Comparison of ENCODE assay signal across 9 cellular contexts in genomic region chr6:49556429-49556837, GRCh38. TPM values are rescaled to one million over a fixed set of nuclear protein-coding genes. Genes with fewer than 3 reads are reported as not detected.
DNase-seq lines count a peak whose midpoint lies in the region; ATAC-seq, FAIRE-seq and TF ChIP-seq lines count a peak whose summit lies in the region.
"Had no signal": no experiment of that assay in that cellular context is flagged by ENCODE, and none has a peak within 500 bp of the region (broad histone marks: within the 10 kb centered on the region; RNA-seq: fewer than 3 reads in every experiment).

No MANE protein-coding gene starts in this region.

- BruUV-seq in HCT116 (replicated peaks; lab: Mats Ljungman, UMichigan) = no TSS peak

- H3K9me2 ChIP-seq in HCT116 (ENCODE audit: insufficient read depth) = no peaks in the 10 kb centered on the region

- H3K27me3 Mint-ChIP-seq in T-cell = peaks cover 9 to 16% of the 10 kb centered on the region in 2 donors
- peaks cover 5% of the 10 kb centered on the region for H3K27me3 Mint-ChIP-seq in activated naive CD4-positive, alpha-beta T cell treated with anti-CD3 and anti-CD28 coated beads, Interleukin-2, amount 10 ng/mL, durations not matched to agents 7 days and 5 days

- no peaks in the 10 kb centered on the region for H3K9me3 Mint-ChIP-seq in T-cell
- H3K9me3 Mint-ChIP-seq in activated naive CD4-positive, alpha-beta T cell treated with anti-CD3 and anti-CD28 coated beads, Interleukin-2, amount 10 ng/mL, durations not matched to agents 7 days and 5 days = no peaks in the 10 kb centered on the region

- DNase-seq in A549 (ENCODE audit: low read depth in 1 of 2, low spot score in 1 of 2) = peak; percentile 53 to 87
- DNase-seq in HCT116 (ENCODE audit: low read depth, low spot score) = peak; percentile 86
- DNase-seq in NOMO-1 (lab: John Stamatoyannopoulos, UW; ENCODE audit: unreplicated experiment in 2 of 2) = peak; percentile 53 to 79
- DNase-seq in fibroblast of villous mesenchyme (ENCODE audit: low read depth) = peak; percentile 68
- DNase-seq in T-cell = no peak
- DNase-seq in activated naive CD4-positive, alpha-beta T cell treated with anti-CD3 and anti-CD28 coated beads, Interleukin-2, amount 10 ng/mL, durations not matched to agents 7 days and 5 days = no peak
- no peak for DNase-seq in UCSD-AML1 (lab: John Stamatoyannopoulos, UW; ENCODE audit: unreplicated experiment)
- DNase-seq: kidney had no signal

- TF ChIP-seq CTCF in A549 (IDR thresholded peaks at IDR 0.05) = no peak
- TF ChIP-seq CTCF in HCT116 (IDR thresholded peaks at IDR 0.05 in 2 of 3, conservative IDR thresholded peaks at IDR 0.05 in 1 of 3; ENCODE audit: borderline replicate concordance in 1 of 3, insufficient read depth in 1 of 3, low read depth in 2 of 3, low read length in 2 of 3) = no peak
- TF ChIP-seq CTCF in fibroblast of villous mesenchyme (IDR thresholded peaks at IDR 0.05; ENCODE audit: insufficient read depth, low read depth, low read length) = no peak

- no peaks in the 10 kb centered on the region for H4K20me1 ChIP-seq in HCT116 (ENCODE audit: insufficient read depth)

- no peak overlapping the region for H2AFZ ChIP-seq in HCT116 (ENCODE audit: low read depth, low read length, poor library complexity, severe bottlenecking)

- ATAC-seq in A549 (peak; percentile 85 to 97), HCT116 (peak; percentile 76), T-cell (replicated peaks in 1 of 4) (no peak), GM18858 (IDR thresholded peaks at IDR 0.05; ENCODE audit: unreplicated experiment) (no peak)

- TF ChIP-seq POLR2A in A549 (IDR thresholded peaks at IDR 0.05; ENCODE audit: low read length) (no peak), HCT116 (IDR thresholded peaks at IDR 0.05; ENCODE audit: borderline replicate concordance, extremely low read depth, insufficient read depth, insufficient read length) (no peak)

- H3K4me3 Mint-ChIP-seq in T-cell = no peak overlapping the region
- H3K4me3 Mint-ChIP-seq in activated naive CD4-positive, alpha-beta T cell treated with anti-CD3 and anti-CD28 coated beads, Interleukin-2, amount 10 ng/mL, durations not matched to agents 7 days and 5 days = no peak overlapping the region

- peaks cover 0 to 2% of the 10 kb centered on the region in 2 experiments; a peak in 1 of 4 replicates for H3K36me3 ChIP-seq in HCT116 (ENCODE audit: control insufficient read depth in 1 of 2, insufficient read depth in 2 of 2, low read length in 2 of 2)

- no peaks in the 10 kb centered on the region for H3K27me3 ChIP-seq in HCT116 (ENCODE audit: insufficient read depth, low read length)

- H3K27ac ChIP-seq in A549 (peak overlapping the region; percentile 80 to 86), HCT116 (ENCODE audit: low read depth, low read length) (peak overlapping the region; percentile 40)

- H3K4me3 ChIP-seq in A549 (peak overlapping the region; percentile 19; the same call in 2 of the 3 replicates), HCT116 (replicated peaks in 1 of 2; ENCODE audit: low read depth in 1 of 2, low read length in 2 of 2) (peak overlapping the region in 1 of 2 experiments; percentile 5; a peak in 1 of 4 replicates), fibroblast of villous mesenchyme (ENCODE audit: low read depth, low read length) (no peak overlapping the region)

- FAIRE-seq in A549 (lab: Jason Lieb, UNC) = no peak
- FAIRE-seq: kidney had no signal

- RAD21 ChIA-PET in HCT116 (lab: Charles Lee; ENCODE audit: low non-redundant PET in 1 of 2, low total read pairs in 2 of 2, uncharacterized antibody in 2 of 2, unreplicated experiment in 2 of 2) = no interaction called here

- peaks cover 21% of the 10 kb centered on the region for H3K79me2 ChIP-seq in HCT116 (ENCODE audit: insufficient read depth, low read length)

- POLR2A ChIA-PET in A549 (lab: Yijun Ruan, JAX) = no interaction called here
- POLR2A ChIA-PET in HCT116 (lab: Charles Lee) = no interaction called here
- POLR2A ChIA-PET in T-cell (lab: Charles Lee) = no interaction called here

- CTCF ChIA-PET in A549 (lab: Yijun Ruan, JAX) (interaction anchor here (1.4 kb wide), 1 partner anchor 51 kb away, joined by 4 read pairs; no protein-coding TSS in a partner anchor), HCT116 (lab: Charles Lee) (no interaction called here), T-cell (lab: Charles Lee) (no interaction called here)
- CTCF ChIA-PET in activated naive CD4-positive, alpha-beta T cell treated with anti-CD3 and anti-CD28 coated beads, Interleukin-2, amount 10 ng/mL, durations not matched to agents 7 days and 5 days (lab: Charles Lee) = no interaction called here

- H3K4me2 ChIP-seq in A549 (peak overlapping the region; percentile 85), HCT116 (ENCODE audit: low read length) (peak overlapping the region; percentile 67)

- no peak overlapping the region for H3K27ac Mint-ChIP-seq in T-cell
- no peak overlapping the region for H3K27ac Mint-ChIP-seq in activated naive CD4-positive, alpha-beta T cell treated with anti-CD3 and anti-CD28 coated beads, Interleukin-2, amount 10 ng/mL, durations not matched to agents 7 days and 5 days

- H3K4me1 ChIP-seq in A549 (peaks cover 58% of the 10 kb centered on the region), HCT116 (ENCODE audit: control insufficient read depth in 1 of 2, insufficient read depth in 2 of 2, low read length in 2 of 2) (peaks cover 52 to 62% of the 10 kb centered on the region in 2 experiments)

- peaks cover 6 to 9% (median 8%) of the 10 kb centered on the region in 3 donors for H3K4me1 Mint-ChIP-seq in T-cell
- H3K4me1 Mint-ChIP-seq in activated naive CD4-positive, alpha-beta T cell treated with anti-CD3 and anti-CD28 coated beads, Interleukin-2, amount 10 ng/mL, durations not matched to agents 7 days and 5 days = peaks cover 10% of the 10 kb centered on the region

- peak overlapping the region; percentile 33 for H3K9ac ChIP-seq in HCT116 (ENCODE audit: low read length)

- H3K9me3 ChIP-seq in A549 = no peaks in the 10 kb centered on the region
- H3K9me3 ChIP-seq in HCT116 (ENCODE audit: control insufficient read depth in 1 of 2, insufficient read depth in 1 of 2, low read depth in 1 of 2, low read length in 2 of 2) = no peaks in the 10 kb centered on the region

- TF ChIP-seq EP300 in A549 (IDR thresholded peaks at IDR 0.05) = peak; percentile 38 to 44; a peak in 2 of 5 replicates

- TF ChIP-seq RAD21 in A549 (conservative IDR thresholded peaks at IDR 0.05 in 1 of 2, IDR thresholded peaks at IDR 0.05 in 1 of 2) (no peak), HCT116 (IDR thresholded peaks at IDR 0.05; ENCODE audit: low read depth) (no peak)

- intact Hi-C loops in HCT116 (cut with micrococcal nuclease) = no loop called here

- H3K36me3 Mint-ChIP-seq in T-cell = no peaks in the 10 kb centered on the region
- no peaks in the 10 kb centered on the region for H3K36me3 Mint-ChIP-seq in activated naive CD4-positive, alpha-beta T cell treated with anti-CD3 and anti-CD28 coated beads, Interleukin-2, amount 10 ng/mL, durations not matched to agents 7 days and 5 days

TF ChIP-seq in A549, 52 proteins besides CTCF, POLR2A, EP300 and RAD21 (continues in another document):
- TF ChIP-seq CHD2 (IDR thresholded peaks at IDR 0.05; ENCODE audit: low read length, partially characterized antibody) (no peak), RNF2 (IDR thresholded peaks at IDR 0.05; ENCODE audit: borderline replicate concordance, low read depth) (no peak), HDAC2 (IDR thresholded peaks at IDR 0.05) (no peak), CHD4 (IDR thresholded peaks at IDR 0.05; ENCODE audit: borderline replicate concordance) (no peak), FOXS1 (CRISPR knock-in tag; IDR thresholded peaks at IDR 0.05) (no peak)

TF ChIP-seq in HCT116, 20 proteins besides CTCF, POLR2A, EP300 and RAD21 (continues in another document):
- TF ChIP-seq JUND (IDR thresholded peaks at IDR 0.05) = peak; percentile 91
- peak; percentile 67; the same call in 1 of the 2 replicates for TF ChIP-seq SIN3A (IDR thresholded peaks at IDR 0.05; ENCODE audit: low read depth)
- peak; percentile 100 for TF ChIP-seq CEBPB (IDR thresholded peaks at IDR 0.05; ENCODE audit: low read depth)
- no peak for TF ChIP-seq MAX (IDR thresholded peaks at IDR 0.05)
- TF ChIP-seq CBX3 (IDR thresholded peaks at IDR 0.05; ENCODE audit: low read depth) = peak; percentile 63
- TF ChIP-seq EZH2 (IDR thresholded peaks at IDR 0.05) = no peak
- TF ChIP-seq ZNF274 (IDR thresholded peaks at IDR 0.05; ENCODE audit: low read depth, low read length) = no peak
- TF ChIP-seq FOSL1 (IDR thresholded peaks at IDR 0.05; ENCODE audit: low read depth) = peak; percentile 93
- TF ChIP-seq SP1 (IDR thresholded peaks at IDR 0.05; ENCODE audit: low read depth) = peak; percentile 89
- TF ChIP-seq SRF (IDR thresholded peaks at IDR 0.05; ENCODE audit: low read depth) = peak; percentile 62
- TF ChIP-seq ATF3 (IDR thresholded peaks at IDR 0.05) = no peak; the same call in 1 of the 2 replicates

RNA-seq across cellular contexts. Expression of gene C6orf141, which starts 6.0 kb away (rescaled TPM):
- 20.5 and 24.9 TPM in 2 replicates for polyA plus RNA-seq in A549 (2011; rRNA removed)
- 11.0 and 12.8 TPM in 2 replicates for polyA plus RNA-seq in A549 (2012; cell fraction: cytosol; rRNA removed)
- 50.8 and 65.7 TPM in 2 replicates for polyA plus RNA-seq in A549 (2012; cell fraction: nucleus; rRNA removed)
- polyA plus RNA-seq in A549 (2017; fragmentation: RNase III; extraction: RNeasy Plus Mini Kit Qiagen cat#74134 plus additional on column Dnase treatment) = 29.9 to 34.4 TPM (median 33.2 TPM) in 3 replicates
- polyA minus RNA-seq in A549 (2011; rRNA and poly(A)+ RNA removed) = 6.0 and 8.4 TPM in 2 replicates
- 31.6 TPM for total RNA-seq in HCT116 (2021; ENCODE audit: unreplicated experiment)
- 4.8 and 7.9 TPM in 2 replicates for polyA plus RNA-seq in HCT116 (2012)
- total RNA-seq in fibroblast of villous mesenchyme = 0.43 and 1.6 TPM in 2 replicates
- not detected for total RNA-seq in T-cell

RNA-seq across cellular contexts. Expression of gene GLYATL3, which starts 56.7 kb away (rescaled TPM):
- polyA plus RNA-seq in A549 (2011; rRNA removed) (not detected in 2 replicates), A549 (2017; fragmentation: RNase III; extraction: RNeasy Plus Mini Kit Qiagen cat#74134 plus additional on column Dnase treatment) (not detected in 3 replicates)
- not detected in 2 replicates for polyA plus RNA-seq in A549 (2012; cell fraction: cytosol; rRNA removed)
- polyA plus RNA-seq in A549 (2012; cell fraction: nucleus; rRNA removed) = not detected in 2 replicates
- polyA minus RNA-seq in A549 (2011; rRNA and poly(A)+ RNA removed) = not detected in 2 replicates
- total RNA-seq in HCT116 (2021; ENCODE audit: unreplicated experiment) (not detected), fibroblast of villous mesenchyme (not detected in 2 replicates), T-cell (not detected)
- polyA plus RNA-seq in HCT116 (2012) = not detected in 2 replicates
- total RNA-seq: kidney had no signal

Comparison
In these comparisons a context has a peak if more than half of its experiments do, and no peak if none do; other contexts are left out.
1. ATAC-seq: peak in A549 (2 of 2) and HCT116 (single experiment); none in T-cell (0 of 4) and GM18858 (single experiment).
2. DNase-seq: peak in A549 (2 of 2), HCT116 (single experiment), NOMO-1 (2 of 2) and fibroblast of villous mesenchyme (single experiment); none in T-cell (0 of 34), activated naive CD4-positive, alpha-beta T cell treated with anti-CD3 and anti-CD28 coated beads, Interleukin-2, amount 10 ng/mL, durations not matched to agents 7 days and 5 days (single experiment) and UCSD-AML1 (single experiment).
3. RNA of gene C6orf141, which starts 6.0 kb away (total RNA-seq): 31.6 TPM in HCT116 (single experiment); 0.43 to 1.6 TPM in fibroblast of villous mesenchyme and not detected in T-cell; every median in the first group is over 10 times any median in the second.
4. Of the 6 proteins assayed by ChIP-seq in both A549 and HCT116: peak only in A549: none; only in HCT116: none; in both: CEBPB; in neither: 5.